Comparison of ENCODE assay signal across 8 cellular contexts in the genomic region with DNA sequence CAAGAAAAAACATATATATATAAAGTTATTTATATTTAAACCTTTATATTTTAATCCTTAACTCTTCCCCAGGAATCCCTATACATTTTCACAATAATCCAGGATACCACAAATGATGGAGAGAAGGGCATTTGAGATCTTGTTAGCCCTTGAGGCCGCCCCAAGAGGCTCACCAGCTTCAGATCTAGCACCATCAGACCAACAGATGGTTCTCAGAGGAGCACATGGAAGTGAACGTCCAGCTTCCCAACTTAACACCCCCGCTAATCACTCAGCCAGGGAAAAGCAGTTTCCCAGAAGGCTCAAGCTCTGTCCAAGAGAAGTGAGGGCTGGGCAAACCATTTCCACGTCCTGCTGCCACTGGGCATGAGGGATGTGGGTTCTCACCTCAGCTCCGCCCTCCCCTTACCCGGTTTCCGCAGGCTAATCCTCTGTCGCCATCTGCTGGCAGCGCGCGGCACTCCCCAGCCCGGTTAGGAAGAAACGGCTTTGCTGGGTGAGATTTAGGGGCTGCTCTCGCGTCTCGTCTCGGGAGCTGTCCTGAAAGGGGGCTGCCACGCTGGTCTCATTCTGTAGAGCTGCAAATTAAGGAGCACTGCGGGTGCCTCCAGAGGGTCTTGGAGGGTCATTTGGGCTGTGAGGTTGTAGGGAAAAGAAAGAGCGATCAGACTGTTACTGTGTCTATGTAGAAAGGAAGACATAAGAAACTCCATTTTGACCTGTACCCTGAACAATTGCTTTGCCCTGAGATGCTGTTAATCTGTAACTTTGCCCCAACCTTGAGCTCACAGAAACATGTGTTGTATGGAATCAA. TPM values are rescaled to one million over a fixed set of nuclear protein-coding genes. Genes with fewer than 3 reads are reported as not detected.
A peak's percentile ranks its signal among the peaks of the same experiment; 100 is the strongest.
DNase-seq lines count a peak whose midpoint lies in the region; ATAC-seq and TF ChIP-seq lines count a peak whose summit lies in the region.

No MANE protein-coding gene starts in this region.

- peaks cover 12% of the 10 kb centered on the region for H3K9me3 Mint-ChIP-seq in activated CD8-positive, alpha-beta memory T cell treated with anti-CD3 and anti-CD28 coated beads, Interleukin-2, amount 10 ng/mL, durations not matched to agents 7 days and 5 days (ENCODE audit: low read depth)
- peaks cover 4% of the 10 kb centered on the region for H3K9me3 Mint-ChIP-seq in endothelial cell (ENCODE audit: unreplicated experiment)

- peaks cover 48% of the 10 kb centered on the region for H3K36me3 Mint-ChIP-seq in activated CD8-positive, alpha-beta memory T cell treated with anti-CD3 and anti-CD28 coated beads, Interleukin-2, amount 10 ng/mL, durations not matched to agents 7 days and 5 days
- peaks cover 22% of the 10 kb centered on the region for H3K36me3 Mint-ChIP-seq in endothelial cell (ENCODE audit: low read depth, unreplicated experiment)

- TF ChIP-seq CTCF in C4-2B (conservative IDR thresholded peaks at IDR 0.05), result peak; percentile 100
- TF ChIP-seq CTCF in endothelial cell (IDR thresholded peaks at IDR 0.05; ENCODE audit: unreplicated experiment), result peak; percentile 81

- H3K36me3 ChIP-seq in mucosa of rectum (ENCODE audit: control insufficient read depth in 2 of 2, insufficient read depth in 2 of 2, low read length in 2 of 2), result peaks cover 13 to 25% of the 10 kb centered on the region in 2 donors

- peaks cover 22% of the 10 kb centered on the region for H3K4me1 Mint-ChIP-seq in activated CD8-positive, alpha-beta memory T cell treated with anti-CD3 and anti-CD28 coated beads, Interleukin-2, amount 10 ng/mL, durations not matched to agents 7 days and 5 days
- no peaks in the 10 kb centered on the region for H3K4me1 Mint-ChIP-seq in endothelial cell (ENCODE audit: unreplicated experiment)

- no peaks in the 10 kb centered on the region for H3K27me3 ChIP-seq in mucosa of rectum (ENCODE audit: control insufficient read depth in 2 of 2, insufficient read depth in 2 of 2, low read length in 2 of 2)

- ATAC-seq in GM19452 (IDR thresholded peaks at IDR 0.05; ENCODE audit: unreplicated experiment) (peak; percentile 94), HG03558 (IDR thresholded peaks at IDR 0.05; ENCODE audit: extremely low read depth, unreplicated experiment) (peak; percentile 64)
- ATAC-seq in activated CD8-positive, alpha-beta memory T cell treated with anti-CD3 and anti-CD28 coated beads, Interleukin-2, amount 10 ng/mL, durations not matched to agents 7 days and 5 days, result peak; percentile 99

- H3K9ac ChIP-seq in mucosa of rectum (ENCODE audit: low read depth in 1 of 2, low read length in 2 of 2), result peak overlapping the region in 1 of 2 donors; percentile 27

- peaks cover 0 to 7% of the 10 kb centered on the region in 2 donors for H3K4me1 ChIP-seq in mucosa of rectum (ENCODE audit: control insufficient read depth in 2 of 2, insufficient read depth in 2 of 2, low read length in 2 of 2)

- peak; percentile 73 for DNase-seq in NOMO-1 treated with dmso at 0.1 percent for 144 hours (lab: John Stamatoyannopoulos, UW; ENCODE audit: unreplicated experiment)
- DNase-seq in activated CD8-positive, alpha-beta memory T cell treated with anti-CD3 and anti-CD28 coated beads, Interleukin-2, amount 10 ng/mL, durations not matched to agents 7 days and 5 days, result peak; percentile 92
- DNase-seq in endothelial cell (ENCODE audit: low spot score), result peak; percentile 93
- peak; percentile 71 to 79 for DNase-seq in stimulated activated CD8-positive, alpha-beta memory T cell treated with anti-CD3 and anti-CD28 coated beads, Interleukin-4, amount 100 ng/mL, for 4 hours (ENCODE audit: low read depth in 2 of 2, low spot score in 1 of 2)

- peak overlapping the region; percentile 38 to 40 for H3K4me3 ChIP-seq in mucosa of rectum (ENCODE audit: low read length in 2 of 2)

- H3K27ac Mint-ChIP-seq in activated CD8-positive, alpha-beta memory T cell treated with anti-CD3 and anti-CD28 coated beads, Interleukin-2, amount 10 ng/mL, durations not matched to agents 7 days and 5 days, result peak overlapping the region; percentile 71
- no peak overlapping the region for H3K27ac Mint-ChIP-seq in endothelial cell (ENCODE audit: unreplicated experiment)

- no peaks in the 10 kb centered on the region for H3K9me3 ChIP-seq in mucosa of rectum (ENCODE audit: control insufficient read depth in 2 of 2, low read length in 2 of 2)

- H3K27me3 Mint-ChIP-seq in activated CD8-positive, alpha-beta memory T cell treated with anti-CD3 and anti-CD28 coated beads, Interleukin-2, amount 10 ng/mL, durations not matched to agents 7 days and 5 days, result no peaks in the 10 kb centered on the region
- H3K27me3 Mint-ChIP-seq in endothelial cell (ENCODE audit: unreplicated experiment), result peaks cover 3% of the 10 kb centered on the region

- CTCF ChIA-PET in activated CD8-positive, alpha-beta memory T cell treated with anti-CD3 and anti-CD28 coated beads, Interleukin-2, amount 10 ng/mL, durations not matched to agents 7 days and 5 days (lab: Charles Lee), result interaction anchor here (0.6 to 2.7 kb wide), 30 partner anchors 8 to 483 kb away, joined by 3 to 42 read pairs (median 7); a partner anchor contains a TSS

- H3K27ac ChIP-seq in C4-2B, result no peak overlapping the region
- H3K27ac ChIP-seq in mucosa of rectum (ENCODE audit: low read depth in 2 of 2, low read length in 2 of 2), result no peak overlapping the region

- peak overlapping the region; percentile 3 for H3K4me3 Mint-ChIP-seq in activated CD8-positive, alpha-beta memory T cell treated with anti-CD3 and anti-CD28 coated beads, Interleukin-2, amount 10 ng/mL, durations not matched to agents 7 days and 5 days
- no peak overlapping the region for H3K4me3 Mint-ChIP-seq in endothelial cell (ENCODE audit: unreplicated experiment)

RNA-seq across cellular contexts. Expression of a gene that starts 6.8 kb away (rescaled TPM):
- total RNA-seq in activated CD8-positive, alpha-beta memory T cell treated with anti-CD3 and anti-CD28 coated beads, Interleukin-2, amount 10 ng/mL, durations not matched to agents 7 days and 5 days, result 100 to 1,000 TPM; 136 to 152 TPM
- 30.8 TPM for total RNA-seq in endothelial cell (ENCODE audit: unreplicated experiment)

RNA-seq across cellular contexts. Expression of a gene that starts 28.8 kb away (rescaled TPM):
- 10 to 100 TPM; 42.7 to 46.5 TPM for total RNA-seq in activated CD8-positive, alpha-beta memory T cell treated with anti-CD3 and anti-CD28 coated beads, Interleukin-2, amount 10 ng/mL, durations not matched to agents 7 days and 5 days
- 3.4 TPM for total RNA-seq in endothelial cell (ENCODE audit: unreplicated experiment)

RNA-seq across cellular contexts. Expression of a gene that starts 36.1 kb away (rescaled TPM):
- total RNA-seq in activated CD8-positive, alpha-beta memory T cell treated with anti-CD3 and anti-CD28 coated beads, Interleukin-2, amount 10 ng/mL, durations not matched to agents 7 days and 5 days, result under 1 TPM; 0.12 to 0.28 TPM
- total RNA-seq in endothelial cell (ENCODE audit: unreplicated experiment), result 29.4 TPM

RNA-seq across cellular contexts. Expression of a gene that starts 49.7 kb away (rescaled TPM):
- not detected for total RNA-seq in activated CD8-positive, alpha-beta memory T cell treated with anti-CD3 and anti-CD28 coated beads, Interleukin-2, amount 10 ng/mL, durations not matched to agents 7 days and 5 days
- not detected for total RNA-seq in endothelial cell (ENCODE audit: unreplicated experiment)

Comparison
In these comparisons a context has a peak if more than half of its experiments do, and no peak if none do; other contexts are left out.
1. RNA of a gene that starts 28.8 kb away (total RNA-seq): 42.7 to 46.5 TPM in activated CD8-positive, alpha-beta memory T cell treated with anti-CD3 and anti-CD28 coated beads, Interleukin-2, amount 10 ng/mL, durations not matched to agents 7 days and 5 days; 3.4 TPM in endothelial cell (single experiment); every median in the first group is over 10 times any median in the second.
2. RNA of a gene that starts 36.1 kb away (total RNA-seq): 29.4 TPM in endothelial cell (single experiment); 0.12 to 0.28 TPM in activated CD8-positive, alpha-beta memory T cell treated with anti-CD3 and anti-CD28 coated beads, Interleukin-2, amount 10 ng/mL, durations not matched to agents 7 days and 5 days; every median in the first group is over 10 times any median in the second.
3. Peak in every context shown above with its lines, with median percentiles within 50 percentile points of each other: ATAC-seq and DNase-seq.